Comparison of ENCODE assay signal across 29 cellular contexts in the genomic region with DNA sequence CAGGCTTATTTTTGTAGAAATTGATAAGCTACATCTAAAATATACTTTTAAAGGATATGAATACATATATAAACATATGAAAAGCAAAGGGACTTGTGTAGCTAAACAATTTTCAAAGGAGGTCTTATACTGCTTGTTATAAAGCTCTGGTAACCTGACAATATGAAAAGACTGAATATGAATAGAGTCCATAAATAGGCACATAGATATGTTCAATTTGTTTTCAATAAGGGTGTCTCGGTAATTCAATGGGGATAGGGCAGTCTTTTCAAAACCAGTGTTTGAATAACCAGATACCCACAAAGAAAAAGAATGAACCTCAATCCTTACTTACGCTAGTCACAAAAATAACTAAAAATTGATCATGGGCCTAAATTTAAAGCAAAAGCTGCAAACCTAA.
"Had no signal": no experiment of that assay in that cellular context is flagged by ENCODE, and none has a peak within 500 bp of the region (broad histone marks: within the 10 kb centered on the region; RNA-seq: fewer than 3 reads in every experiment).

No MANE protein-coding gene starts in this region.

- H3K27me3 Mint-ChIP-seq: stimulated activated memory B cell treated with anti-CD40 and anti-IgM and Interleukin-4, amounts not matched to agents 10 μg/mL and 1 μg/mL and 100 μg/mL, for 72 hours; type B pancreatic cell had no signal

- H3K4me1 ChIP-seq: stomach, suprapubic skin, testis, thyroid gland, tibial artery, tibial nerve, transverse colon, upper lobe of left lung, upper lobe of right lung, uterus, vagina had no signal

- DNase-seq: stimulated activated CD4-positive, alpha-beta T cell treated with anti-CD3 and anti-CD28 coated beads, Interleukin-2, amount 100 ng/mL, for 48 hours; stimulated activated CD4-positive, alpha-beta T cell treated with anti-CD3 and anti-CD28 coated beads, Interleukin-4, amount 100 ng/mL, for 1 hour; stimulated activated CD4-positive, alpha-beta T cell treated with anti-CD3 and anti-CD28 coated beads, Interleukin-4, amount 100 ng/mL, for 24 hours; stimulated activated CD4-positive, alpha-beta T cell treated with anti-CD3 and anti-CD28 coated beads, Interleukin-4, amount 100 ng/mL, for 4 hours; stimulated activated CD8-positive, alpha-beta memory T cell treated with anti-CD3 and anti-CD28 coated beads, Interleukin-4, amount 100 ng/mL, for 48 hours; stimulated activated naive B cell treated with anti-CD40 and anti-IgM and Interleukin-4, amounts not matched to agents 10 μg/mL and 1 μg/mL and 100 μg/mL, for 72 hours; stimulated activated naive CD4-positive, alpha-beta T cell; stimulated activated naive CD4-positive, alpha-beta T cell treated with Interleukin-2 at 50 U/mL for 16 hours; stimulated activated naive CD8-positive, alpha-beta T cell treated with anti-CD3 and anti-CD28 coated beads, Interleukin-15, amount 100 ng/mL, for 72 hours; stimulated activated naive CD8-positive, alpha-beta T cell treated with anti-CD3 and anti-CD28 coated beads, Interleukin-15, Interleukin-2, amounts not matched to agents 100 U/mL and 50 U/mL, for 24 hours; stomach; substantia nigra; testis; thyroid gland; tibial artery; transverse colon; trophoblast cell; upper lobe of left lung; upper lobe of right lung; uterus had no signal

- H3K27ac ChIP-seq: stomach, suprapubic skin, testis, thoracic aorta, thyroid gland, tibial artery, tibial nerve, transverse colon, upper lobe of left lung, upper lobe of right lung, uterus, vagina had no signal

- H3K27me3 ChIP-seq: stomach, suprapubic skin, testis, thyroid gland, tibial artery, tibial nerve, transverse colon, upper lobe of left lung, upper lobe of right lung, uterus, vagina had no signal

- ATAC-seq: stimulated activated effector memory CD8-positive, alpha-beta T cell treated with anti-CD3 and anti-CD28 coated beads, Interleukin-12 subunit alpha, Interleukin-12 subunit beta, amount 100 ng/mL, for 72 hours; stimulated activated memory B cell treated with anti-CD40 and anti-IgM and Interleukin-4, amounts not matched to agents 10 μg/mL and 1 μg/mL and 100 μg/mL, for 72 hours; stimulated activated naive B cell treated with anti-CD40 and anti-IgM and Interleukin-4, amounts not matched to agents 10 μg/mL and 1 μg/mL and 100 μg/mL, for 72 hours; stimulated activated naive CD8-positive, alpha-beta T cell treated with anti-CD3 and anti-CD28 coated beads, Interleukin-15, amount 100 ng/mL, for 72 hours; stimulated activated naive CD8-positive, alpha-beta T cell treated with anti-CD3 and anti-CD28 coated beads, Interleukin-15, Interleukin-2, amounts not matched to agents 100 U/mL and 50 U/mL, for 24 hours; upper lobe of right lung had no signal

- H3K9me3 Mint-ChIP-seq: stimulated activated effector memory CD8-positive, alpha-beta T cell treated with anti-CD3 and anti-CD28 coated beads, Interleukin-12 subunit alpha, Interleukin-12 subunit beta, amount 100 ng/mL, for 72 hours; stimulated activated naive CD8-positive, alpha-beta T cell treated with anti-CD3 and anti-CD28 coated beads, Interleukin-15, amount 100 ng/mL, for 72 hours; stimulated activated naive CD8-positive, alpha-beta T cell treated with anti-CD3 and anti-CD28 coated beads, Interleukin-15, Interleukin-2, amounts not matched to agents 100 ng/mL and 50 ng/mL, for 24 hours had no signal

- H3K27ac Mint-ChIP-seq: stimulated activated effector memory CD8-positive, alpha-beta T cell treated with anti-CD3 and anti-CD28 coated beads, Interleukin-12 subunit alpha, Interleukin-12 subunit beta, amount 100 ng/mL, for 72 hours; stimulated activated memory B cell treated with anti-CD40 and anti-IgM and Interleukin-4, amounts not matched to agents 10 μg/mL and 1 μg/mL and 100 μg/mL, for 72 hours; stimulated activated naive CD8-positive, alpha-beta T cell treated with anti-CD3 and anti-CD28 coated beads, Interleukin-15, amount 100 ng/mL, for 72 hours; stimulated activated naive CD8-positive, alpha-beta T cell treated with anti-CD3 and anti-CD28 coated beads, Interleukin-15, Interleukin-2, amounts not matched to agents 100 ng/mL and 50 ng/mL, for 24 hours; type B pancreatic cell had no signal

- H3K4me3 ChIP-seq: stomach, suprapubic skin, testis, thoracic aorta, thyroid gland, tibial artery, tibial nerve, transverse colon, upper lobe of left lung, upper lobe of right lung, uterus, vagina had no signal

- H3K4me1 Mint-ChIP-seq: stimulated activated effector memory CD8-positive, alpha-beta T cell treated with anti-CD3 and anti-CD28 coated beads, Interleukin-12 subunit alpha, Interleukin-12 subunit beta, amount 100 ng/mL, for 72 hours; stimulated activated memory B cell treated with anti-CD40 and anti-IgM and Interleukin-4, amounts not matched to agents 10 μg/mL and 1 μg/mL and 100 μg/mL, for 72 hours; stimulated activated naive B cell treated with anti-CD40 and anti-IgM and Interleukin-4, amounts not matched to agents 10 μg/mL and 1 μg/mL and 100 μg/mL, for 72 hours; stimulated activated naive CD8-positive, alpha-beta T cell treated with anti-CD3 and anti-CD28 coated beads, Interleukin-15, amount 100 ng/mL, for 72 hours had no signal

- FAIRE-seq: urothelium cell line had no signal

- H3K4me3 Mint-ChIP-seq: stimulated activated effector memory CD8-positive, alpha-beta T cell treated with anti-CD3 and anti-CD28 coated beads, Interleukin-12 subunit alpha, Interleukin-12 subunit beta, amount 100 ng/mL, for 72 hours; stimulated activated memory B cell treated with anti-CD40 and anti-IgM and Interleukin-4, amounts not matched to agents 10 μg/mL and 1 μg/mL and 100 μg/mL, for 72 hours; stimulated activated naive B cell treated with anti-CD40 and anti-IgM and Interleukin-4, amounts not matched to agents 10 μg/mL and 1 μg/mL and 100 μg/mL, for 72 hours; stimulated activated naive CD8-positive, alpha-beta T cell treated with anti-CD3 and anti-CD28 coated beads, Interleukin-15, amount 100 ng/mL, for 72 hours; stimulated activated naive CD8-positive, alpha-beta T cell treated with anti-CD3 and anti-CD28 coated beads, Interleukin-15, Interleukin-2, amounts not matched to agents 100 ng/mL and 50 ng/mL, for 24 hours; type B pancreatic cell had no signal
